In the genomic region with DNA sequence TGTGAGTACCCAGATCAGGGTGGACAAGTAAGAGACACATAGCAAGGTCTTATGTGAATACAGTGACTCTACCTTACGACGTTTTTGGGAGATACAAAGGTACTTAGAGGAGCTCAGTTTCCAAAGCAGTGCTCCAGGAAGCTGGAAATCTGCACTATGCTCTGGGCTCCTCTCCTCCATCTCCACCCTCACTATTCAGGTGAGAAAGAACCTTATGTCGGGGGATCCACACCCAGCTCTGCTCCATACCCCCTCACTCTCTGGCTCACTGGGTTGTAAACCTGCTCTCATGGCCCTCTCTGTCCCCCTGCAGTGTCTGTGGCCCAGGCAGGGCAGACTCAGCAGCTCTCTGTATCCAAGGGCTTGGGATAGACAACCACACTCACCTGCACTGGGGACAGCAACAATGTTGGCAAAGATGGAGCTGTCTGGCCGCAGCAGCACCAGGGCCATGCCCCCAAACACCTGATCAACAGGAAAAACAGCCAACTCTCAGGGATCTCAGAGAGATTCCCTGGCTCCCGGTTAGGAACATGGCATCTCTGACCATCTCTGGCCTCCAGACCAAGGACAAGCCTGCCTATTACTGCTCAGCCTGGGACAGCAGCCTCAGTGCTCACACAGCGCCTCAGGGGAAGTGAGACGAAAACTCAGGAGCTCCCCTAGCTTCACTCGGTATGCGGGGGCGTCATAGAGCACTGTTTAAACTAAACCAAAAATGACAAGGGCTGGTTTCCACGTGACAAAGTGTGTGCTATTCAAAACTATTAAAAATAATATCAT, we compare ENCODE assay signal across 1 cellular context.
TF ChIP-seq lines count a peak whose summit lies in the region.

No MANE protein-coding gene starts in this region.

TF ChIP-seq in WTC11, 78 proteins besides CTCF, POLR2A, EP300 and RAD21 (continued from another document):
- TF ChIP-seq, protein P1, sequence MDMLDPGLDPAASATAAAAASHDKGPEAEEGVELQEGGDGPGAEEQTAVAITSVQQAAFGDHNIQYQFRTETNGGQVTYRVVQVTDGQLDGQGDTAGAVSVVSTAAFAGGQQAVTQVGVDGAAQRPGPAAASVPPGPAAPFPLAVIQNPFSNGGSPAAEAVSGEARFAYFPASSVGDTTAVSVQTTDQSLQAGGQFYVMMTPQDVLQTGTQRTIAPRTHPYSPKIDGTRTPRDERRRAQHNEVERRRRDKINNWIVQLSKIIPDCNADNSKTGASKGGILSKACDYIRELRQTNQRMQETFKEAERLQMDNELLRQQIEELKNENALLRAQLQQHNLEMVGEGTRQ (CRISPR knock-in tag; IDR thresholded peaks at IDR 0.05) = no peak
- no peak for TF ChIP-seq ZSCAN18 (CRISPR knock-in tag; IDR thresholded peaks at IDR 0.05)
- TF ChIP-seq, protein P2, sequence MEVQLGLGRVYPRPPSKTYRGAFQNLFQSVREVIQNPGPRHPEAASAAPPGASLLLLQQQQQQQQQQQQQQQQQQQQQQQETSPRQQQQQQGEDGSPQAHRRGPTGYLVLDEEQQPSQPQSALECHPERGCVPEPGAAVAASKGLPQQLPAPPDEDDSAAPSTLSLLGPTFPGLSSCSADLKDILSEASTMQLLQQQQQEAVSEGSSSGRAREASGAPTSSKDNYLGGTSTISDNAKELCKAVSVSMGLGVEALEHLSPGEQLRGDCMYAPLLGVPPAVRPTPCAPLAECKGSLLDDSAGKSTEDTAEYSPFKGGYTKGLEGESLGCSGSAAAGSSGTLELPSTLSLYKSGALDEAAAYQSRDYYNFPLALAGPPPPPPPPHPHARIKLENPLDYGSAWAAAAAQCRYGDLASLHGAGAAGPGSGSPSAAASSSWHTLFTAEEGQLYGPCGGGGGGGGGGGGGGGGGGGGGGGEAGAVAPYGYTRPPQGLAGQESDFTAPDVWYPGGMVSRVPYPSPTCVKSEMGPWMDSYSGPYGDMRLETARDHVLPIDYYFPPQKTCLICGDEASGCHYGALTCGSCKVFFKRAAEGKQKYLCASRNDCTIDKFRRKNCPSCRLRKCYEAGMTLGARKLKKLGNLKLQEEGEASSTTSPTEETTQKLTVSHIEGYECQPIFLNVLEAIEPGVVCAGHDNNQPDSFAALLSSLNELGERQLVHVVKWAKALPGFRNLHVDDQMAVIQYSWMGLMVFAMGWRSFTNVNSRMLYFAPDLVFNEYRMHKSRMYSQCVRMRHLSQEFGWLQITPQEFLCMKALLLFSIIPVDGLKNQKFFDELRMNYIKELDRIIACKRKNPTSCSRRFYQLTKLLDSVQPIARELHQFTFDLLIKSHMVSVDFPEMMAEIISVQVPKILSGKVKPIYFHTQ (CRISPR knock-in tag; IDR thresholded peaks at IDR 0.05) = no peak
